Comparison of ENCODE assay signal across 8 cellular contexts in genomic region chr3:140941090-140941433, GRCh38. TPM values are rescaled to one million over a fixed set of nuclear protein-coding genes. Genes with fewer than 3 reads are reported as not detected.
A peak's percentile ranks its signal among the peaks of the same experiment; 100 is the strongest.
DNase-seq lines count a peak whose midpoint lies in the region; ATAC-seq and TF ChIP-seq lines count a peak whose summit lies in the region.

No MANE protein-coding gene starts in this region.

- peaks cover 0 to 12% of the 10 kb centered on the region in 2 donors for H3K36me3 Mint-ChIP-seq in CD4-positive, alpha-beta memory T cell
- no peaks in the 10 kb centered on the region for H3K36me3 Mint-ChIP-seq in osteocyte (ENCODE audit: unreplicated experiment)

- H3K79me2 ChIP-seq in PC-9 (ENCODE audit: low read depth): peaks cover 40% of the 10 kb centered on the region

- H3K27ac ChIP-seq in CD4-positive, alpha-beta memory T cell (ENCODE audit: low read depth, low read length): peak overlapping the region; percentile 75
- peak overlapping the region; percentile 77 for H3K27ac ChIP-seq in PC-9

- intact Hi-C loops in CD4-positive, alpha-beta memory T cell (cut with micrococcal nuclease): loop anchor here (2.0 to 10.0 kb wide), 2 partner anchors 290 to 1504 kb away; partner anchors contain the start of genes PXYLP1 and XRN1
- intact Hi-C loops in PC-9 (cut with micrococcal nuclease; ENCODE audit: unreplicated experiment): no loop called here

- no peak for DNase-seq in CD4-positive, alpha-beta memory T cell
- DNase-seq in PC-9 (no peak), epithelial cell of esophagus (ENCODE audit: low read depth) (no peak), osteocyte (ENCODE audit: extremely low spot score, unreplicated experiment) (no peak), hypothalamus (lab: John Stamatoyannopoulos, UW) (no peak), NCI-H69 (lab: John Stamatoyannopoulos, UW) (no peak)

- H3K4me3 ChIP-seq in CD4-positive, alpha-beta memory T cell (ENCODE audit: low read length in 2 of 2): peak overlapping the region; percentile 11 to 64
- H3K4me3 ChIP-seq in PC-9 (peak overlapping the region; percentile 76), epithelial cell of esophagus (ENCODE audit: low read length) (peak overlapping the region; percentile 64)

- no peaks in the 10 kb centered on the region for H3K9me3 ChIP-seq in CD4-positive, alpha-beta memory T cell (ENCODE audit: control insufficient read depth in 1 of 2, low read length in 2 of 2)
- H3K9me3 ChIP-seq in PC-9 (ENCODE audit: insufficient read depth, low read depth): no peaks in the 10 kb centered on the region

- peaks cover 28% of the 10 kb centered on the region for H3K4me1 ChIP-seq in CD4-positive, alpha-beta memory T cell (ENCODE audit: insufficient read depth, low read length)
- H3K4me1 ChIP-seq in PC-9 (replicated peaks; ENCODE audit: insufficient read depth): peaks cover 18% of the 10 kb centered on the region

- H3K27me3 Mint-ChIP-seq in CD4-positive, alpha-beta memory T cell: no peaks in the 10 kb centered on the region
- H3K27me3 Mint-ChIP-seq in osteocyte (ENCODE audit: unreplicated experiment): peaks cover 21% of the 10 kb centered on the region

- H2AFZ ChIP-seq in PC-9: peak overlapping the region; percentile 82

- TF ChIP-seq CTCF in PC-9 (conservative IDR thresholded peaks at IDR 0.05): no peak
- TF ChIP-seq CTCF in epithelial cell of esophagus (IDR thresholded peaks at IDR 0.05; ENCODE audit: insufficient read depth, low read depth, low read length, missing control alignments): no peak
- TF ChIP-seq CTCF in osteocyte (IDR thresholded peaks at IDR 0.05): no peak

- CTCF ChIA-PET in CD4-positive, alpha-beta memory T cell (lab: Charles Lee; ENCODE audit: partially characterized antibody): interaction anchor here (1.9 kb wide), 1 partner anchor 76 kb away, joined by 4 read pairs; no protein-coding TSS in a partner anchor
- CTCF ChIA-PET in PC-9 (lab: Charles Lee): no interaction called here

- H4K20me1 ChIP-seq in PC-9 (ENCODE audit: insufficient read depth): peaks cover 24% of the 10 kb centered on the region

- no TSS peak for BruUV-seq in PC-9 (replicated peaks; lab: Mats Ljungman, UMichigan)

- peak overlapping the region; percentile 89 to 99 (median 93) for H3K4me3 Mint-ChIP-seq in CD4-positive, alpha-beta memory T cell
- H3K4me3 Mint-ChIP-seq in osteocyte (ENCODE audit: unreplicated experiment): peak overlapping the region; percentile 96

- peak overlapping the region; percentile 97 to 100 (median 98) for H3K27ac Mint-ChIP-seq in CD4-positive, alpha-beta memory T cell
- peak overlapping the region; percentile 98 for H3K27ac Mint-ChIP-seq in osteocyte (ENCODE audit: unreplicated experiment)

- H3K27me3 ChIP-seq in CD4-positive, alpha-beta memory T cell (ENCODE audit: insufficient read depth, low read length): no peaks in the 10 kb centered on the region
- H3K27me3 ChIP-seq in PC-9 (ENCODE audit: insufficient read depth, low read depth): no peaks in the 10 kb centered on the region

- 0 out of 2 replicates have a peak, but pooled peaks cover 8% of the 10 kb centered on the region for H3F3A ChIP-seq in PC-9 (ENCODE audit: insufficient read depth, low read depth)

- no peaks in the 10 kb centered on the region for H3K9me2 ChIP-seq in PC-9 (ENCODE audit: insufficient read depth)

- ATAC-seq in GM21447 (IDR thresholded peaks at IDR 0.05; ENCODE audit: unreplicated experiment) (no peak), GM18907 (IDR thresholded peaks at IDR 0.05; ENCODE audit: unreplicated experiment) (no peak)

- H3K9me3 Mint-ChIP-seq in CD4-positive, alpha-beta memory T cell: peaks cover 0 to 4% (median 0%) of the 10 kb centered on the region in 8 donors
- peaks cover 2% of the 10 kb centered on the region for H3K9me3 Mint-ChIP-seq in osteocyte (ENCODE audit: unreplicated experiment)

- H3K36me3 ChIP-seq in CD4-positive, alpha-beta memory T cell (ENCODE audit: insufficient read depth, low read length): no peaks in the 10 kb centered on the region
- H3K36me3 ChIP-seq in PC-9 (ENCODE audit: low read depth): no peaks in the 10 kb centered on the region

- POLR2A ChIA-PET in CD4-positive, alpha-beta memory T cell (lab: Charles Lee; ENCODE audit: partially characterized antibody): no interaction called here
- POLR2A ChIA-PET in PC-9 (lab: Charles Lee; ENCODE audit: unreplicated experiment): no interaction called here

- H3K4me1 Mint-ChIP-seq in CD4-positive, alpha-beta memory T cell: peaks cover 21 to 49% (median 34%) of the 10 kb centered on the region in 4 donors
- H3K4me1 Mint-ChIP-seq in osteocyte (ENCODE audit: unreplicated experiment): peaks cover 25% of the 10 kb centered on the region

- H3K4me2 ChIP-seq in PC-9: peak overlapping the region; percentile 69

RNA-seq across cellular contexts. Expression of gene SLC25A36, which starts 0.6 kb away (rescaled TPM):
- 10 to 100 TPM; 54.7 to 56.5 TPM for total RNA-seq in CD4-positive, alpha-beta memory T cell
- polyA plus RNA-seq in CD4-positive, alpha-beta memory T cell: 10 to 100 TPM; 26.6 to 41.3 TPM
- total RNA-seq in PC-9 (2021) (76.5 and 90.1 TPM in 2 replicates), osteocyte (58.6 and 63.1 TPM in 2 replicates)
